ENCODE assay signal across 9 cellular contexts in the genomic region with DNA sequence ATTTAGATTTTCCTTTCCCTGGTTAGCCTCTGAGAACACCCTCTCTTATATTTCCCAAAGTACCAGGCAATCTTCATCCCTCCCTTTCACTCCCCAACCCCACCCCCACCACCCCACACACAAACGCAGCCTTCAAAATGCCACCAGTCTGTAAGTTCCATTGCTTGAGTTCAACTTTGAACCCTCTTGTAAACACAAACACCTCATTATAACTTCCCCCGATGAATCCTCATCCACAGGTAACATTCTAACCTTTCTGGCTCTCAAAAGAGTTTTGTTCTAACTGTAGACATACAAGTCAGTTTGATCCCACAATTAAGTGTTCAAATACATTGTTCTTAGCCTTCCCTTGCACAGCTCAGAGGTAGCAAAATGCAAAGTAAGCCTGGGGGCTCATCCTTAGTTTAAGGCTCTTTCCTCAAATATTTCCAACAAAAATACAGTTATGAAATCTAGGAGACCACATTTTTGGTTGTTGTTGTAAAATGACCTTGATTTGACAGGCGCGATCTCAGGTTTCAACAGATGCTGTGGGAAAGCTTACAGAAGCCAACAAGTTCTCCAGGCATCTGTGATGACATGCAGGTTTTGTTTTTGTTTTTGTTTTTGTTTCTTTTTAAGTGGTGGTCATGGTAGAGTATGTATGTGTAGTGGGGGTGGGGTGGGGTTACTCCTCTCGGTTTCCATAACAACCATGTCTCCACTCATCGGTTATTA.
DNase-seq lines count a peak whose midpoint lies in the region; ATAC-seq, FAIRE-seq and TF ChIP-seq lines count a peak whose summit lies in the region.
"Had no signal": no experiment of that assay in that cellular context is flagged by ENCODE, and none has a peak within 500 bp of the region (broad histone marks: within the 10 kb centered on the region; RNA-seq: fewer than 3 reads in every experiment).

No MANE protein-coding gene starts in this region.

- no peak overlapping the region for H2AK9ac ChIP-seq in IMR-90 (replicated peaks; ENCODE audit: low read depth, low read length, poor library complexity)

- TF ChIP-seq RAD21 in IMR-90 (IDR thresholded peaks at IDR 0.05; ENCODE audit: low read length): no peak
- no peak for TF ChIP-seq RAD21 in GM12878 (IDR thresholded peaks at IDR 0.05; ENCODE audit: insufficient read depth, low read depth, low read length)

- H3K27ac ChIP-seq in IMR-90 (ENCODE audit: insufficient read depth, low read length) (no peak overlapping the region), GM12878 (ENCODE audit: control insufficient read depth, insufficient read depth) (peak overlapping the region; percentile 67), body of pancreas (peak overlapping the region in 1 of 4 donors; percentile 64)
- H3K27ac ChIP-seq: A549 had no signal

- SMC1A ChIA-PET in GM12878 (lab: Charles Lee; ENCODE audit: uncharacterized antibody, unreplicated experiment): interaction anchor here (1.4 kb wide), 1 partner anchor 25 kb away, joined by 3 read pairs; no protein-coding TSS in a partner anchor

- no peak for TF ChIP-seq POLR2A in IMR-90 (IDR thresholded peaks at IDR 0.05; ENCODE audit: low read depth, low read length)
- no peak for TF ChIP-seq POLR2A in GM12878 (IDR thresholded peaks at IDR 0.05; ENCODE audit: low read depth, low read length)
- no peak for TF ChIP-seq POLR2A in body of pancreas (IDR thresholded peaks at IDR 0.05)

- no peak overlapping the region for H2AK5ac ChIP-seq in IMR-90 (ENCODE audit: low read depth, low read length)

- H3K18ac ChIP-seq in IMR-90 (ENCODE audit: low read depth, low read length): peak overlapping the region; percentile 61; the same call in 1 of the 2 replicates

- peak overlapping the region; percentile 22; the same call in 1 of the 2 replicates for H3K14ac ChIP-seq in IMR-90 (replicated peaks; ENCODE audit: low read depth, low read length)

- in situ Hi-C loops in IMR-90 (cut with MboI; ENCODE audit: low sequenced_read_pairs) (loop anchor here (5.0 to 10.0 kb wide), 2 partner anchors 192 to 296 kb away; no protein-coding TSS in a partner anchor), GM12878 (cut with MboI) (loop anchor here (5.0 kb wide), 1 partner anchor 184 kb away; no protein-coding TSS in a partner anchor)

- H3K23ac ChIP-seq in IMR-90 (ENCODE audit: low read depth, low read length): peak overlapping the region; percentile 44; the same call in 1 of the 2 replicates

- H3K4ac ChIP-seq in IMR-90 (ENCODE audit: low read depth, low read length): no peak overlapping the region

- H3K27me3 ChIP-seq in IMR-90 (ENCODE audit: control insufficient read depth, insufficient read depth, low read length) (no peaks in the 10 kb centered on the region), GM12878 (replicated peaks in 1 of 2; ENCODE audit: control insufficient read depth in 2 of 2, insufficient read depth in 2 of 2, low read length in 1 of 2) (no peaks in the 10 kb centered on the region), body of pancreas (no peaks in the 10 kb centered on the region)

- intact Hi-C loops in IMR-90 (cut with micrococcal nuclease): loop anchor here (5.0 to 10.0 kb wide), 2 partner anchors 198 to 231 kb away; no protein-coding TSS in a partner anchor
- intact Hi-C loops in GM12878 (cut with micrococcal nuclease; ENCODE audit: unreplicated experiment): loop anchor here (2.0 to 10.0 kb wide), 5 partner anchors 62 to 442 kb away; no protein-coding TSS in a partner anchor
- intact Hi-C loops in mucosa of descending colon (cut with DNase I, micrococcal nuclease): no loop called here
- intact Hi-C loops in body of pancreas (cut with DNase I): no loop called here

- no peak overlapping the region for H4K5ac ChIP-seq in IMR-90 (ENCODE audit: low read depth, low read length)

- H3K36me3 ChIP-seq in IMR-90 (ENCODE audit: control insufficient read depth, insufficient read depth, low read length): peaks cover 2% of the 10 kb centered on the region; the same call in 1 of the 2 replicates
- H3K36me3 ChIP-seq in GM12878 (ENCODE audit: control insufficient read depth in 2 of 2, insufficient read depth in 2 of 2, low read length in 1 of 2): no peaks in the 10 kb centered on the region
- no peaks in the 10 kb centered on the region for H3K36me3 ChIP-seq in mucosa of descending colon (ENCODE audit: low read depth)
- no peaks in the 10 kb centered on the region for H3K36me3 ChIP-seq in body of pancreas (replicated peaks in 1 of 2; ENCODE audit: insufficient read depth in 1 of 2, low read depth in 2 of 2)

- H3K79me1 ChIP-seq in IMR-90 (ENCODE audit: low read depth in 1 of 2, low read length in 2 of 2): peaks cover 6 to 51% of the 10 kb centered on the region in 2 experiments; a peak in 3 of 4 replicates

- no peak overlapping the region for H4K91ac ChIP-seq in IMR-90 (ENCODE audit: insufficient read depth, low read depth, low read length)

- dilution Hi-C loops in IMR-90 (cut with HindIII; ENCODE audit: low sequenced_read_pairs, unreplicated experiment): no loop called here

- TF ChIP-seq CTCF in IMR-90 (conservative IDR thresholded peaks at IDR 0.05; ENCODE audit: low read depth, low read length) (no peak), GM12878 (IDR thresholded peaks at IDR 0.05 in 2 of 3, conservative IDR thresholded peaks at IDR 0.05 in 1 of 3; ENCODE audit: control insufficient read depth in 2 of 3, extremely low read depth in 1 of 3, insufficient read depth in 1 of 3, low read depth in 3 of 3, low read length in 3 of 3) (no peak), mucosa of descending colon (IDR thresholded peaks at IDR 0.05) (no peak), body of pancreas (IDR thresholded peaks at IDR 0.05) (no peak)

- H2BK5ac ChIP-seq in IMR-90 (ENCODE audit: low read depth, low read length, poor library complexity, severe bottlenecking): peak overlapping the region; percentile 11

- H3K9me3 ChIP-seq in IMR-90 (ENCODE audit: control insufficient read depth, insufficient read depth, low read length) (no peaks in the 10 kb centered on the region), GM12878 (replicated peaks; ENCODE audit: control insufficient read depth, insufficient read depth, low read length) (no peaks in the 10 kb centered on the region), mucosa of descending colon (no peaks in the 10 kb centered on the region), body of pancreas (no peaks in the 10 kb centered on the region)
- H3K9me3 ChIP-seq: A549 had no signal

- H2BK15ac ChIP-seq in IMR-90 (ENCODE audit: low read depth, low read length): no peak overlapping the region; the same call in 2 of the 3 replicates

- ATAC-seq in GM21447 (IDR thresholded peaks at IDR 0.05; ENCODE audit: unreplicated experiment) (peak; percentile 47), IMR-90 (ENCODE audit: low read depth) (no peak), GM12878 (peak; percentile 51), mucosa of descending colon (peak; percentile 23), body of pancreas (no peak)
- ATAC-seq: A549 had no signal

- RAD21 ChIA-PET in GM12878 (lab: Charles Lee; ENCODE audit: unreplicated experiment): interaction anchor here (0.6 kb wide), 2 partner anchors 27 to 191 kb away, joined by 3 read pairs; no protein-coding TSS in a partner anchor

- peak in 1 of 2 experiments; percentile 70; a peak in 1 of 4 replicates for TF ChIP-seq EP300 in GM12878 (IDR thresholded peaks at IDR 0.05; ENCODE audit: borderline replicate concordance in 1 of 2, control insufficient read depth in 1 of 2, low read depth in 2 of 2, low read length in 2 of 2)

- no peaks in the 10 kb centered on the region for H3K9me1 ChIP-seq in IMR-90 (ENCODE audit: insufficient read depth, low read length)

- DNase-seq in NCI-H2107 treated with DMSO at 0.1 percent for 48 hours (lab: John Stamatoyannopoulos, UW; ENCODE audit: unreplicated experiment) (peak; percentile 17), NCI-H2107 (lab: John Stamatoyannopoulos, UW) (no peak), IMR-90 (peak; percentile 39), GM12878 (ENCODE audit: low read depth, low spot score) (no peak), mucosa of descending colon (peak in 1 of 3 donors; percentile 48), body of pancreas (no peak), RCC 7860 (ENCODE audit: low spot score) (no peak)

- no peak overlapping the region for H2AFZ ChIP-seq in IMR-90 (replicated peaks; ENCODE audit: low read length, poor library complexity)
- peak overlapping the region; percentile 15 for H2AFZ ChIP-seq in GM12878 (ENCODE audit: control insufficient read depth, low read depth, low read length)

- H3K4me3 ChIP-seq in IMR-90 (ENCODE audit: insufficient read depth, low read depth, low read length) (no peak overlapping the region), GM12878 (peak overlapping the region; percentile 55), mucosa of descending colon (no peak overlapping the region), body of pancreas (no peak overlapping the region)
- H3K4me3 ChIP-seq: A549 had no signal

- peak overlapping the region; percentile 69 for H3K4me2 ChIP-seq in IMR-90 (ENCODE audit: low read depth, low read length)
- peak overlapping the region; percentile 100 for H3K4me2 ChIP-seq in GM12878 (ENCODE audit: control insufficient read depth, insufficient read depth)
- H3K4me2 ChIP-seq: A549 had no signal

- 57% methylated on average over 1 of the region's 6 CpGs; no CpG with 5 or more reads in 1 of the 2 experiments for WGBS in IMR-90 (ENCODE audit: extremely low coverage in 2 of 2, insufficient read length in 1 of 2), 2 experiments
- WGBS in GM12878 (ENCODE audit: insufficient coverage, insufficient replicate concordance, low lambda C conversion rate, missing lambda C conversion rate): 28% methylated on average over 6 of the region's 6 CpGs
- WGBS in body of pancreas, 2 donors: 18 to 27% methylated on average over 6 of the region's 6 CpGs

- no TSS peak for BruUV-seq in IMR-90 (replicated peaks; lab: Mats Ljungman, UMichigan)
- BruUV-seq in GM12878 (replicated peaks; lab: Mats Ljungman, UMichigan): no TSS peak

- no peak overlapping the region for H2BK120ac ChIP-seq in IMR-90 (ENCODE audit: low read depth, low read length)

- H2BK20ac ChIP-seq in IMR-90 (ENCODE audit: low read depth, low read length): no peak overlapping the region

- H4K8ac ChIP-seq in IMR-90 (ENCODE audit: low read depth in 2 of 2, low read length in 2 of 2): no peak overlapping the region

- H3K4me1 ChIP-seq in IMR-90 (ENCODE audit: control insufficient read depth, insufficient read depth, low read length) (peaks cover 10% of the 10 kb centered on the region), GM12878 (ENCODE audit: control insufficient read depth, insufficient read depth, low read length) (peaks cover 49% of the 10 kb centered on the region), mucosa of descending colon (ENCODE audit: low read depth) (peaks cover 4% of the 10 kb centered on the region), body of pancreas (peaks cover 40% of the 10 kb centered on the region)

- H3K56ac ChIP-seq in IMR-90 (ENCODE audit: extremely low read depth, insufficient read depth, low read length): no peak overlapping the region

- CTCF ChIA-PET in IMR-90 (lab: Yijun Ruan, JAX) (interaction anchor here (0.5 kb wide), 1 partner anchor 109 kb away, joined by 7 read pairs; no protein-coding TSS in a partner anchor), GM12878 (lab: Yijun Ruan, JAX) (interaction anchor here (0.7 to 1.8 kb wide), 3 partner anchors 14 to 529 kb away, joined by 3 read pairs; no protein-coding TSS in a partner anchor)

- H4K20me1 ChIP-seq in IMR-90 (ENCODE audit: insufficient read depth, low read length) (no peaks in the 10 kb centered on the region; the same call in 1 of the 2 replicates), GM12878 (ENCODE audit: control insufficient read depth, insufficient read depth) (no peaks in the 10 kb centered on the region)

- no peak for FAIRE-seq in GM12878 (lab: Jason Lieb, UNC)
- FAIRE-seq in RCC 7860 (lab: Jason Lieb, UNC): no peak
- FAIRE-seq: A549 had no signal

- POLR2A ChIA-PET in IMR-90 (lab: Charles Lee; ENCODE audit: unreplicated experiment): no interaction called here
- POLR2A ChIA-PET in GM12878 (lab: Charles Lee): interaction anchor here (0.8 kb wide), 1 partner anchor 9 kb away, joined by 3 read pairs; no protein-coding TSS in a partner anchor

- H3K9ac ChIP-seq in IMR-90 (ENCODE audit: low read depth, low read length): no peak overlapping the region
- peak overlapping the region; percentile 53; the same call in 1 of the 2 replicates for H3K9ac ChIP-seq in GM12878 (ENCODE audit: control insufficient read depth, insufficient read depth, low read length)

- peaks cover 32% of the 10 kb centered on the region for H3K79me2 ChIP-seq in GM12878 (ENCODE audit: control insufficient read depth, insufficient read depth, low read length)

Comparison
In these comparisons a context has a peak if more than half of its experiments do, and no peak if none do; other contexts are left out.
1. DNase-seq: peak in NCI-H2107 treated with DMSO at 0.1 percent for 48 hours (single experiment) and IMR-90 (single experiment); none in NCI-H2107 (single experiment), GM12878 (single experiment), body of pancreas (0 of 4) and RCC 7860 (single experiment).
2. ATAC-seq: peak in GM21447 (single experiment), GM12878 (single experiment) and mucosa of descending colon (single experiment); none in IMR-90 (single experiment) and body of pancreas (single experiment).
3. intact Hi-C loops: an anchor here in IMR-90 (5.0 to 10.0 kb wide) and GM12878 (2.0 to 10.0 kb wide); none called in mucosa of descending colon and body of pancreas.